1 cellular context compared by ENCODE assay signal in the genomic region with DNA sequence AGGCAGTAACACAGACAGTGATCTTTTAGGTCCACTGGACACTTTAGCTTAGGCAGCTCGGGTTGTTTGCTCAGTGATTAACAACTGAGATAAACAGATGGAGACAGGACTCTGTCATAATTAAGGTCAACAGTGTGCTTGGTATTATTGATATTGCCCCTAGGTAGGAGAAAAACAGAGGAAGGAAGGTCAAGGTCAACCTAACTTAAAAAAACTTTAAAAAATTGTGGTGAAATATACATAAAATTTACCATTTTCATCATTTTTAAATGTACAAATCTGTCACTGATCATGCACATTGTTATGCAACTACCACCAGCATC.
TF ChIP-seq lines count a peak whose summit lies in the region.

No MANE protein-coding gene starts in this region.

TF ChIP-seq in HepG2, 621 proteins besides CTCF, POLR2A, EP300 and RAD21 (continued from another document and continues in another):
- TF ChIP-seq AHDC1 (CRISPR knock-in tag; IDR thresholded peaks at IDR 0.05; ENCODE audit: borderline replicate concordance) (peak; percentile 91; the same call in 1 of the 2 replicates), MAZ (IDR thresholded peaks at IDR 0.05; ENCODE audit: borderline replicate concordance, low read depth, low read length) (no peak), MAZ (CRISPR knock-in tag; IDR thresholded peaks at IDR 0.05; ENCODE audit: low read depth) (0 out of 2 replicates have a peak, but pooled peaks have one; percentile 36), KLF16 (CRISPR knock-in tag; IDR thresholded peaks at IDR 0.05) (peak in 1 of 2 experiments; percentile 73; a peak in 2 of 4 replicates), AKAP8 (CRISPR knock-in tag; IDR thresholded peaks at IDR 0.05) (no peak), SOX13 (IDR thresholded peaks at IDR 0.05) (0 out of 2 replicates have a peak, but pooled peaks have one; percentile 53), SOX13 (CRISPR knock-in tag; conservative IDR thresholded peaks at IDR 0.05 in 1 of 2, IDR thresholded peaks at IDR 0.05 in 1 of 2) (peak in 1 of 2 experiments; percentile 93; a peak in 2 of 4 replicates), GATA4 (IDR thresholded peaks at IDR 0.05; ENCODE audit: borderline replicate concordance, low read depth) (peak; percentile 96), CEBPG (CRISPR knock-in tag; IDR thresholded peaks at IDR 0.05) (peak; percentile 69), DRAP1 (CRISPR knock-in tag; IDR thresholded peaks at IDR 0.05) (peak; percentile 45; the same call in 1 of the 2 replicates), GATAD1 (CRISPR knock-in tag; IDR thresholded peaks at IDR 0.05) (peak; percentile 48; the same call in 1 of the 2 replicates), ATF7-NPFF (CRISPR knock-in tag; IDR thresholded peaks at IDR 0.05; ENCODE audit: low read depth) (no peak), ZNF430 (CRISPR knock-in tag; IDR thresholded peaks at IDR 0.05) (0 out of 2 replicates have a peak, but pooled peaks have one; percentile 28), ASH2L (IDR thresholded peaks at IDR 0.05; ENCODE audit: insufficient read length, low read depth, low read length) (peak; percentile 58), DPF2 (CRISPR knock-in tag; IDR thresholded peaks at IDR 0.05; ENCODE audit: borderline replicate concordance, low read depth) (peak; percentile 90), SIX1 (CRISPR knock-in tag; IDR thresholded peaks at IDR 0.05; ENCODE audit: borderline replicate concordance) (peak; percentile 65; the same call in 1 of the 2 replicates), NR2F6 (IDR thresholded peaks at IDR 0.05) (peak; percentile 97), NR2F6 (CRISPR knock-in tag; IDR thresholded peaks at IDR 0.05) (peak; percentile 98), NFYC (CRISPR knock-in tag; IDR thresholded peaks at IDR 0.05) (peak; percentile 14; the same call in 1 of the 2 replicates), FOXK1 (CRISPR knock-in tag; IDR thresholded peaks at IDR 0.05; ENCODE audit: borderline replicate concordance, low read depth) (peak; percentile 76), KDM4B (CRISPR knock-in tag; IDR thresholded peaks at IDR 0.05) (0 out of 2 replicates have a peak, but pooled peaks have one; percentile 31), CBX2 (IDR thresholded peaks at IDR 0.05; ENCODE audit: low read depth, low read length) (no peak), CBX2 (CRISPR knock-in tag; IDR thresholded peaks at IDR 0.05; ENCODE audit: low read depth) (no peak), SKIL (CRISPR knock-in tag; IDR thresholded peaks at IDR 0.05; ENCODE audit: borderline replicate concordance) (peak; percentile 93), RFXAP (CRISPR knock-in tag; IDR thresholded peaks at IDR 0.05; ENCODE audit: borderline replicate concordance) (0 out of 2 replicates have a peak, but pooled peaks have one; percentile 41), POGZ (CRISPR knock-in tag; IDR thresholded peaks at IDR 0.05) (peak; percentile 55; the same call in 1 of the 2 replicates), CAMTA2 (CRISPR knock-in tag; IDR thresholded peaks at IDR 0.05; ENCODE audit: borderline replicate concordance) (no peak), ZNF333 (CRISPR knock-in tag; IDR thresholded peaks at IDR 0.05; ENCODE audit: borderline replicate concordance) (no peak), SETDB1 (CRISPR knock-in tag; IDR thresholded peaks at IDR 0.05; ENCODE audit: borderline replicate concordance) (no peak), HMG20A (CRISPR knock-in tag; IDR thresholded peaks at IDR 0.05; ENCODE audit: borderline replicate concordance) (peak; percentile 83; the same call in 1 of the 2 replicates), ZNF331 (CRISPR knock-in tag; IDR thresholded peaks at IDR 0.05) (peak; percentile 71; the same call in 1 of the 2 replicates), NFIC (IDR thresholded peaks at IDR 0.05; ENCODE audit: low read length) (peak; percentile 81; the same call in 1 of the 2 replicates), PAXIP1 (CRISPR knock-in tag; conservative IDR thresholded peaks at IDR 0.05) (peak; percentile 95), SP5 (CRISPR knock-in tag; IDR thresholded peaks at IDR 0.05; ENCODE audit: borderline replicate concordance, low read depth) (peak; percentile 49; the same call in 1 of the 2 replicates), KDM3A (CRISPR knock-in tag; IDR thresholded peaks at IDR 0.05; ENCODE audit: low read depth) (0 out of 2 replicates have a peak, but pooled peaks have one; percentile 37), ZNF10 (CRISPR knock-in tag; IDR thresholded peaks at IDR 0.05; ENCODE audit: borderline replicate concordance, low read depth) (no peak), IRF2 (CRISPR knock-in tag; IDR thresholded peaks at IDR 0.05) (peak; percentile 69; the same call in 1 of the 2 replicates), RCOR2 (CRISPR knock-in tag; IDR thresholded peaks at IDR 0.05) (peak; percentile 78), ZBTB43 (CRISPR knock-in tag; conservative IDR thresholded peaks at IDR 0.05) (0 out of 2 replicates have a peak, but pooled peaks have one; percentile 40), HNF4A (CRISPR knock-in tag; IDR thresholded peaks at IDR 0.05) (peak; percentile 88), SOX6 (IDR thresholded peaks at IDR 0.05) (no peak), SOX6 (CRISPR knock-in tag; IDR thresholded peaks at IDR 0.05) (peak; percentile 88), HMG20B (CRISPR knock-in tag; conservative IDR thresholded peaks at IDR 0.05) (peak; percentile 68), THAP11 (CRISPR knock-in tag; IDR thresholded peaks at IDR 0.05) (peak; percentile 61)
- TF ChIP-seq, protein P1, sequence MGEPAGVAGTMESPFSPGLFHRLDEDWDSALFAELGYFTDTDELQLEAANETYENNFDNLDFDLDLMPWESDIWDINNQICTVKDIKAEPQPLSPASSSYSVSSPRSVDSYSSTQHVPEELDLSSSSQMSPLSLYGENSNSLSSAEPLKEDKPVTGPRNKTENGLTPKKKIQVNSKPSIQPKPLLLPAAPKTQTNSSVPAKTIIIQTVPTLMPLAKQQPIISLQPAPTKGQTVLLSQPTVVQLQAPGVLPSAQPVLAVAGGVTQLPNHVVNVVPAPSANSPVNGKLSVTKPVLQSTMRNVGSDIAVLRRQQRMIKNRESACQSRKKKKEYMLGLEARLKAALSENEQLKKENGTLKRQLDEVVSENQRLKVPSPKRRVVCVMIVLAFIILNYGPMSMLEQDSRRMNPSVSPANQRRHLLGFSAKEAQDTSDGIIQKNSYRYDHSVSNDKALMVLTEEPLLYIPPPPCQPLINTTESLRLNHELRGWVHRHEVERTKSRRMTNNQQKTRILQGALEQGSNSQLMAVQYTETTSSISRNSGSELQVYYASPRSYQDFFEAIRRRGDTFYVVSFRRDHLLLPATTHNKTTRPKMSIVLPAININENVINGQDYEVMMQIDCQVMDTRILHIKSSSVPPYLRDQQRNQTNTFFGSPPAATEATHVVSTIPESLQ (CRISPR knock-in tag; conservative IDR thresholded peaks at IDR 0.05), result no peak
- TF ChIP-seq, protein P2, sequence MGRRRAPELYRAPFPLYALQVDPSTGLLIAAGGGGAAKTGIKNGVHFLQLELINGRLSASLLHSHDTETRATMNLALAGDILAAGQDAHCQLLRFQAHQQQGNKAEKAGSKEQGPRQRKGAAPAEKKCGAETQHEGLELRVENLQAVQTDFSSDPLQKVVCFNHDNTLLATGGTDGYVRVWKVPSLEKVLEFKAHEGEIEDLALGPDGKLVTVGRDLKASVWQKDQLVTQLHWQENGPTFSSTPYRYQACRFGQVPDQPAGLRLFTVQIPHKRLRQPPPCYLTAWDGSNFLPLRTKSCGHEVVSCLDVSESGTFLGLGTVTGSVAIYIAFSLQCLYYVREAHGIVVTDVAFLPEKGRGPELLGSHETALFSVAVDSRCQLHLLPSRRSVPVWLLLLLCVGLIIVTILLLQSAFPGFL (CRISPR knock-in tag; IDR thresholded peaks at IDR 0.05), result no peak
